ENCODE assay signal across 29 cellular contexts in genomic region chr2:187364696-187365095, GRCh38.
"Had no signal": no experiment of that assay in that cellular context is flagged by ENCODE, and none has a peak within 500 bp of the region (broad histone marks: within the 10 kb centered on the region; RNA-seq: fewer than 3 reads in every experiment).

No MANE protein-coding gene starts in this region.

- H3K27ac Mint-ChIP-seq: natural killer cell; neural progenitor cell; progenitor cell of endocrine pancreas; stimulated activated memory B cell treated with anti-CD40 and anti-IgM and Interleukin-4, amounts not matched to agents 10 μg/mL and 1 μg/mL and 100 μg/mL, for 72 hours; stimulated activated naive CD8-positive, alpha-beta T cell treated with anti-CD3 and anti-CD28 coated beads, Interleukin-15, amount 100 ng/mL, for 72 hours; type B pancreatic cell had no signal

- H3K36me3 Mint-ChIP-seq: natural killer cell; neural progenitor cell; stimulated activated memory B cell treated with anti-CD40 and anti-IgM and Interleukin-4, amounts not matched to agents 10 μg/mL and 1 μg/mL and 100 μg/mL, for 72 hours; type B pancreatic cell had no signal

- H3K4me3 Mint-ChIP-seq: natural killer cell; nephron; neural progenitor cell; stimulated activated memory B cell treated with anti-CD40 and anti-IgM and Interleukin-4, amounts not matched to agents 10 μg/mL and 1 μg/mL and 100 μg/mL, for 72 hours; stimulated activated naive CD8-positive, alpha-beta T cell treated with anti-CD3 and anti-CD28 coated beads, Interleukin-15, amount 100 ng/mL, for 72 hours; type B pancreatic cell had no signal

- DNase-seq: natural killer cell; occipital lobe; ovary; posterior cingulate gyrus; psoas muscle; right cardiac atrium; right lobe of liver; sigmoid colon; small intestine; stimulated activated CD4-positive, alpha-beta T cell treated with anti-CD3 and anti-CD28 coated beads, Interleukin-15, amount 100 ng/mL, for 24 hours; stimulated activated CD4-positive, alpha-beta T cell treated with anti-CD3 and anti-CD28 coated beads, Interleukin-4, amount 100 ng/mL, for 1 hour; stimulated activated CD4-positive, alpha-beta T cell treated with anti-CD3 and anti-CD28 coated beads, Interleukin-4, amount 100 ng/mL, for 4 hours; stimulated activated CD8-positive, alpha-beta memory T cell treated with anti-CD3 and anti-CD28 coated beads, Interleukin-4, amount 100 ng/mL, for 48 hours; stimulated activated naive CD4-positive, alpha-beta T cell; stimulated activated naive CD8-positive, alpha-beta T cell treated with anti-CD3 and anti-CD28 coated beads, Interleukin-15, amount 100 ng/mL, for 72 hours; stimulated activated naive CD8-positive, alpha-beta T cell treated with anti-CD3 and anti-CD28 coated beads, Interleukin-15, Interleukin-2, amounts not matched to agents 100 U/mL and 50 U/mL, for 24 hours; substantia nigra; testis; tibial artery; transverse colon; upper lobe of right lung; uterus had no signal

- H3K27ac ChIP-seq: neural progenitor cell, ovary, parathyroid adenoma, psoas muscle, right lobe of liver, sigmoid colon, suprapubic skin, testis, tibial artery, transverse colon, upper lobe of right lung, uterus had no signal

- H3K27me3 Mint-ChIP-seq: progenitor cell of endocrine pancreas; stimulated activated memory B cell treated with anti-CD40 and anti-IgM and Interleukin-4, amounts not matched to agents 10 μg/mL and 1 μg/mL and 100 μg/mL, for 72 hours; stimulated activated naive CD8-positive, alpha-beta T cell treated with anti-CD3 and anti-CD28 coated beads, Interleukin-15, amount 100 ng/mL, for 72 hours; type B pancreatic cell had no signal

- H3K9me3 Mint-ChIP-seq: nephron; stimulated activated naive CD8-positive, alpha-beta T cell treated with anti-CD3 and anti-CD28 coated beads, Interleukin-15, amount 100 ng/mL, for 72 hours; type B pancreatic cell had no signal

- H3K9ac ChIP-seq: neural progenitor cell, parathyroid adenoma had no signal

- H3K9me3 ChIP-seq: ovary, psoas muscle, right lobe of liver, sigmoid colon, suprapubic skin, testis, tibial artery, transverse colon, upper lobe of right lung, uterus had no signal

- ATAC-seq: natural killer cell; psoas muscle; right cardiac atrium; right lobe of liver; stimulated activated memory B cell treated with anti-CD40 and anti-IgM and Interleukin-4, amounts not matched to agents 10 μg/mL and 1 μg/mL and 100 μg/mL, for 72 hours; stimulated activated naive CD8-positive, alpha-beta T cell treated with anti-CD3 and anti-CD28 coated beads, Interleukin-15, amount 100 ng/mL, for 72 hours; stimulated activated naive CD8-positive, alpha-beta T cell treated with anti-CD3 and anti-CD28 coated beads, Interleukin-15, Interleukin-2, amounts not matched to agents 100 U/mL and 50 U/mL, for 24 hours; upper lobe of right lung had no signal

- H3K4me3 ChIP-seq: neural progenitor cell, ovary, psoas muscle, right lobe of liver, sigmoid colon, suprapubic skin, testis, tibial artery, transverse colon, upper lobe of right lung, uterus had no signal

- H2AFZ ChIP-seq: neural progenitor cell, parathyroid adenoma had no signal

- H3K27me3 ChIP-seq: neural progenitor cell, ovary, right lobe of liver, sigmoid colon, suprapubic skin, testis, tibial artery, transverse colon, upper lobe of right lung, uterus had no signal

- H3K4me2 ChIP-seq: neural progenitor cell had no signal

- H3K4me1 Mint-ChIP-seq: natural killer cell; nephron; neural progenitor cell; stimulated activated memory B cell treated with anti-CD40 and anti-IgM and Interleukin-4, amounts not matched to agents 10 μg/mL and 1 μg/mL and 100 μg/mL, for 72 hours; stimulated activated naive CD8-positive, alpha-beta T cell treated with anti-CD3 and anti-CD28 coated beads, Interleukin-15, amount 100 ng/mL, for 72 hours had no signal

- H3K36me3 ChIP-seq: neural progenitor cell, ovary, right lobe of liver, sigmoid colon, suprapubic skin, transverse colon, upper lobe of right lung, uterus had no signal

- H3K4me1 ChIP-seq: neural progenitor cell, parathyroid adenoma, psoas muscle, right lobe of liver, sigmoid colon, suprapubic skin, testis, tibial artery, transverse colon, upper lobe of right lung, uterus had no signal
